Comparison of ENCODE assay signal across 13 cellular contexts in genomic region chr11:68327586-68328370, GRCh38. TPM values are rescaled to one million over a fixed set of nuclear protein-coding genes. Genes with fewer than 3 reads are reported as not detected.
DNase-seq lines count a peak whose midpoint lies in the region; ATAC-seq and TF ChIP-seq lines count a peak whose summit lies in the region.
"Had no signal": no experiment of that assay in that cellular context is flagged by ENCODE, and none has a peak within 500 bp of the region (broad histone marks: within the 10 kb centered on the region; RNA-seq: fewer than 3 reads in every experiment).

No MANE protein-coding gene starts in this region.

- H3K27ac ChIP-seq in left ventricle myocardium inferior (replicated peaks): peak overlapping the region; percentile 85
- H3K27ac ChIP-seq in caudate nucleus (ENCODE audit: low read depth, low read length): peak overlapping the region; percentile 88
- peak overlapping the region; percentile 44 for H3K27ac ChIP-seq in muscle layer of colon (ENCODE audit: low read depth, low read length)
- H3K27ac ChIP-seq: SJSA1 had no signal

- DNase-seq in left ventricle myocardium inferior (no peak), Right ventricle myocardium inferior (ENCODE audit: missing footprints) (no peak), caudate nucleus (lab: John Stamatoyannopoulos, UW) (peak in 2 of 61 donors; percentile 9 to 15), NOMO-1 (lab: John Stamatoyannopoulos, UW; ENCODE audit: unreplicated experiment in 2 of 2) (no peak), DMS79 treated with DMSO at 0.1 percent for 48 hours (lab: John Stamatoyannopoulos, UW) (no peak)
- DNase-seq: activated CD4-positive, CD25-positive, alpha-beta regulatory T cell treated with anti-CD3 and anti-CD28 coated beads, Interleukin-2, amount 50 U/mL, for 72 hours; activated effector memory CD4-positive, alpha-beta T cell treated with anti-CD3 and anti-CD28 coated beads, Interleukin-2, amount 50 U/mL, for 16 hours; NCI-H446 treated with DMSO at 0.1 percent for 48 hours had no signal

- intact Hi-C loops in left ventricle myocardium inferior (cut with micrococcal nuclease) (no loop called here), Right ventricle myocardium inferior (cut with DNase I) (no loop called here)

- TF ChIP-seq CTCF in left ventricle myocardium inferior (IDR thresholded peaks at IDR 0.05; ENCODE audit: borderline replicate concordance): no peak

- H3K27me3 ChIP-seq in left ventricle myocardium inferior (ENCODE audit: low read depth): no peaks in the 10 kb centered on the region
- no peaks in the 10 kb centered on the region for H3K27me3 ChIP-seq in muscle layer of colon (ENCODE audit: control insufficient read depth in 1 of 2, insufficient read depth in 2 of 2, low read length in 2 of 2)
- H3K27me3 ChIP-seq: SJSA1 had no signal

- H3K9me3 ChIP-seq in left ventricle myocardium inferior (replicated peaks) (no peaks in the 10 kb centered on the region), muscle layer of colon (ENCODE audit: low read length) (no peaks in the 10 kb centered on the region)
- H3K9me3 ChIP-seq: SJSA1 had no signal

- no peak overlapping the region for H3K9ac ChIP-seq in muscle layer of colon (ENCODE audit: low read length)

- ATAC-seq in Right ventricle myocardium inferior (no peak), HG03135 (IDR thresholded peaks at IDR 0.05; ENCODE audit: unreplicated experiment) (no peak), HG03025 (IDR thresholded peaks at IDR 0.05; ENCODE audit: low FRiP score, unreplicated experiment) (no peak)
- ATAC-seq: stimulated activated effector memory CD8-positive, alpha-beta T cell treated with anti-CD3 and anti-CD28 coated beads, Interleukin-12 subunit alpha, Interleukin-12 subunit beta, amount 100 ng/mL, for 72 hours had no signal

- peaks cover 98% of the 10 kb centered on the region for H3K4me1 ChIP-seq in left ventricle myocardium inferior
- H3K4me1 ChIP-seq in muscle layer of colon (ENCODE audit: insufficient read depth, low read length): peaks cover 70% of the 10 kb centered on the region

- H3K36me3 ChIP-seq in left ventricle myocardium inferior (no peaks in the 10 kb centered on the region), muscle layer of colon (ENCODE audit: insufficient read depth, low read length) (no peaks in the 10 kb centered on the region)
- H3K36me3 ChIP-seq: SJSA1 had no signal

- H3K4me3 ChIP-seq in left ventricle myocardium inferior (no peak overlapping the region), muscle layer of colon (ENCODE audit: low read depth in 1 of 2, low read length in 2 of 2) (peak overlapping the region in 1 of 2 donors; percentile 33)
- H3K4me3 ChIP-seq: SJSA1 had no signal

RNA-seq across cellular contexts. Expression of gene LRP5, which starts 15.4 kb away (rescaled TPM):
- 54.7 TPM for total RNA-seq in left ventricle myocardium inferior
- total RNA-seq in Right ventricle myocardium inferior: 61.6 TPM

RNA-seq across cellular contexts. Expression of gene C11orf24, which starts 56.0 kb away (rescaled TPM):
- total RNA-seq in left ventricle myocardium inferior: 28.6 TPM
- 29.4 TPM for total RNA-seq in Right ventricle myocardium inferior
